ENCODE assay signal across 10 cellular contexts in genomic region chr18:54958711-54959625, GRCh38. TPM values are rescaled to one million over a fixed set of nuclear protein-coding genes. Genes with fewer than 3 reads are reported as not detected.
DNase-seq lines count a peak whose midpoint lies in the region; ATAC-seq and TF ChIP-seq lines count a peak whose summit lies in the region.
"Had no signal": no experiment of that assay in that cellular context is flagged by ENCODE, and none has a peak within 500 bp of the region (broad histone marks: within the 10 kb centered on the region; RNA-seq: fewer than 3 reads in every experiment).

CCDC68 (minus strand) TSS chr18:54959461; CDS start chr18:54942791, 16,670 bp downstream.

- no peaks in the 10 kb centered on the region for H3K36me3 Mint-ChIP-seq in activated CD4-positive, alpha-beta T cell treated with anti-CD3 and anti-CD28 coated beads for 36 hours (ENCODE audit: low read depth)

- 9 to 15% methylated on average over 39 to 43 of the region's 57 CpGs for WGBS in thyroid gland, 2 donors

- peak in 1 of 2 donors; percentile 21 for TF ChIP-seq POLR2A in thyroid gland (IDR thresholded peaks at IDR 0.05)

- no peaks in the 10 kb centered on the region for H3K36me3 ChIP-seq in thyroid gland

- H3K4me1 Mint-ChIP-seq in activated CD4-positive, alpha-beta T cell treated with anti-CD3 and anti-CD28 coated beads for 36 hours: no peaks in the 10 kb centered on the region
- H3K4me1 Mint-ChIP-seq: neural crest cell had no signal

- TF ChIP-seq CTCF in coronary artery (IDR thresholded peaks at IDR 0.05) (no peak), thyroid gland (IDR thresholded peaks at IDR 0.05) (no peak)

- POLR2A ChIA-PET in activated CD4-positive, alpha-beta T cell treated with anti-CD3 and anti-CD28 coated beads for 36 hours (lab: Charles Lee): no interaction called here

- ATAC-seq in activated CD4-positive, alpha-beta T cell treated with anti-CD3 and anti-CD28 coated beads for 36 hours: no peak
- ATAC-seq in left lobe of liver: peak; percentile 99
- ATAC-seq in HG03045 (IDR thresholded peaks at IDR 0.05; ENCODE audit: unreplicated experiment): no peak
- ATAC-seq: activated CD4-positive, CD25-positive, alpha-beta regulatory T cell treated with anti-CD3 and anti-CD28 coated beads, Interleukin-2, amount 50 U/mL, for 24 hours had no signal

- H3K4me3 ChIP-seq in coronary artery (peak within 1 kb of the TSS; percentile 75), thyroid gland (replicated peaks in 1 of 3) (peak within 1 kb of the TSS; percentile 35 to 54 (median 46))

- no peak within 1 kb of the TSS for H3K27ac Mint-ChIP-seq in activated CD4-positive, alpha-beta T cell treated with anti-CD3 and anti-CD28 coated beads for 36 hours

- intact Hi-C loops in activated CD4-positive, alpha-beta T cell treated with anti-CD3 and anti-CD28 coated beads for 36 hours (cut with DNase I, micrococcal nuclease): no loop called here
- intact Hi-C loops in thyroid gland (cut with DNase I): no loop called here

- peak within 1 kb of the TSS in 1 of 2 donors; percentile 75 for H3K27ac ChIP-seq in coronary artery
- peak within 1 kb of the TSS in 2 of 3 donors; percentile 35 to 62 for H3K27ac ChIP-seq in thyroid gland

- H3K4me3 Mint-ChIP-seq in activated CD4-positive, alpha-beta T cell treated with anti-CD3 and anti-CD28 coated beads for 36 hours: peak within 1 kb of the TSS; percentile 44
- H3K4me3 Mint-ChIP-seq: neural crest cell had no signal

- H3K9me3 Mint-ChIP-seq in activated CD4-positive, alpha-beta T cell treated with anti-CD3 and anti-CD28 coated beads for 36 hours (ENCODE audit: low read depth): no peaks in the 10 kb centered on the region
- H3K9me3 Mint-ChIP-seq: neural crest cell had no signal

- DNase-seq in activated CD4-positive, alpha-beta T cell treated with anti-CD3 and anti-CD28 coated beads for 36 hours: no peak
- DNase-seq in activated CD4-positive, alpha-beta T cell treated with anti-CD3 and anti-CD28 coated beads, Interleukin-2, amount 50 U/mL, for 48 hours: no peak
- no peak for DNase-seq in coronary artery (ENCODE audit: low spot score)
- peak; percentile 88 for DNase-seq in left lobe of liver (ENCODE audit: low spot score)
- DNase-seq in thyroid gland: peak; percentile 54 to 65
- DNase-seq in stimulated activated naive CD4-positive, alpha-beta T cell (lab: John Stamatoyannopoulos, UW): no peak
- DNase-seq in NCI-H2081 (lab: John Stamatoyannopoulos, UW): no peak

- H3K9me3 ChIP-seq in thyroid gland: no peaks in the 10 kb centered on the region

- H3K4me1 ChIP-seq in thyroid gland: peaks cover 10 to 14% of the 10 kb centered on the region in 2 donors

- CTCF ChIA-PET in activated CD4-positive, alpha-beta T cell treated with anti-CD3 and anti-CD28 coated beads for 36 hours (lab: Charles Lee): interaction anchor here (1.0 kb wide), 1 partner anchor 15 kb away, joined by 3 read pairs; no protein-coding TSS in a partner anchor

- peaks cover 38% of the 10 kb centered on the region for H3K27me3 Mint-ChIP-seq in activated CD4-positive, alpha-beta T cell treated with anti-CD3 and anti-CD28 coated beads for 36 hours

- no peaks in the 10 kb centered on the region for H3K27me3 ChIP-seq in thyroid gland

RNA-seq across cellular contexts. Expression of gene CCDC68, which starts in this region (rescaled TPM):
- total RNA-seq in activated CD4-positive, alpha-beta T cell treated with anti-CD3 and anti-CD28 coated beads for 36 hours: not detected
- 4.6 TPM for total RNA-seq in left lobe of liver
- 10 to 100 TPM in 1 of 4 donors, 1 to 10 TPM in 3; 1.4 to 16.2 (median 3.4) TPM for total RNA-seq in thyroid gland
- total RNA-seq: neural crest cell had no signal

Comparison
In these comparisons a context has a peak if more than half of its experiments do, and no peak if none do; other contexts are left out.
1. DNase-seq: peak in left lobe of liver (single experiment) and thyroid gland (2 of 2); none in activated CD4-positive, alpha-beta T cell treated with anti-CD3 and anti-CD28 coated beads for 36 hours (single experiment), activated CD4-positive, alpha-beta T cell treated with anti-CD3 and anti-CD28 coated beads, Interleukin-2, amount 50 U/mL, for 48 hours (0 of 2), coronary artery (single experiment), stimulated activated naive CD4-positive, alpha-beta T cell (0 of 6) and NCI-H2081 (0 of 2).